7 cellular contexts compared by ENCODE assay signal in the genomic region with DNA sequence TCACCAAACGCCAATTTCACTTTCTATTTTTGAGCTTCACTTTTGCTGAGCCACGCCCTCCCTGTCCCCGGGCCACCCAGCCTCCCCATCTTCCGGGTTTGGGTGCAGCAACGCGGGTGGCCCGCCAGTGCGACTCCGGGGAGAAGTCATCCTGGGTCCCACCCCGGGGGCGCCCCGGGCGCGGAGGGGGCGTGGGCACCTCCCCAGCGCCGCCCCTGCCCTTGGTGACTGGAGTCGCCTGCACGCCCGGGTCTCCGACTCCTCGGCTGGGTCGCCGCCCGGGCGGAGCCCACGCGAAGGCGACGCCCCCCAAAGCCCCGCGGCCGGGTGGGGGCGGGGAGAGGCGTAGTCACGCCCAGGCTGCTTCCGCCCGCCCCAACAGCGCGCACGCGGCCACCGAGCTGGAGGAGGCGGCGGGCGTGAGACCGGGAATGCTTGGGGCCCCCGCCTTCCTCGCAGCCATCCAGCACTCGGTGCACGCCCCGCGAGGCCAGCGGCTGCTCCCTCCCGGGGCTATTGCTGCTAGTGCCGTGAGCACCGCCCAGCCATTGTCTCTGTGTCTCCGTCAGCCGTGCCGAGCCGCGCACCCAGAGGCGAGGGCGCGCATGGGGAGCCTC.
DNase-seq lines count a peak whose midpoint lies in the region; ATAC-seq and TF ChIP-seq lines count a peak whose summit lies in the region.

No MANE protein-coding gene starts in this region.

- no peak for TF ChIP-seq CTCF in transverse colon (IDR thresholded peaks at IDR 0.05)

- no peaks in the 10 kb centered on the region for H3K36me3 ChIP-seq in transverse colon

- H3K4me3 Mint-ChIP-seq in activated naive CD4-positive, alpha-beta T cell treated with anti-CD3 and anti-CD28 coated beads, Interleukin-2, amount 50 U/mL, for 24 hours, result peak overlapping the region; percentile 95

- DNase-seq in NCI-H2171 (lab: John Stamatoyannopoulos, UW) (peak; percentile 59), medulla oblongata (ENCODE audit: extremely low spot score) (peak; percentile 46), transverse colon (no peak), cerebellar nuclear complex (lab: John Stamatoyannopoulos, UW) (no peak), midbrain (lab: John Stamatoyannopoulos, UW) (no peak)

- in situ Hi-C loops in transverse colon (cut with MboI; ENCODE audit: low pct_ligation_motif_present in 1 of 4, low pct_unique_long_range_greater_than_20kb in 1 of 4, low sequenced_read_pairs in 3 of 4), result no loop called here

- peak overlapping the region; percentile 92 for H3K27ac Mint-ChIP-seq in activated naive CD4-positive, alpha-beta T cell treated with anti-CD3 and anti-CD28 coated beads, Interleukin-2, amount 50 U/mL, for 24 hours

- TF ChIP-seq EP300 in transverse colon (IDR thresholded peaks at IDR 0.05; ENCODE audit: low read depth), result no peak

- no peaks in the 10 kb centered on the region for H3K27me3 ChIP-seq in transverse colon

- intact Hi-C loops in transverse colon (cut with DNase I; ENCODE audit: low total_unique reads), result no loop called here

- peaks cover 24% of the 10 kb centered on the region for H3K4me1 Mint-ChIP-seq in activated naive CD4-positive, alpha-beta T cell treated with anti-CD3 and anti-CD28 coated beads, Interleukin-2, amount 50 U/mL, for 24 hours

- peak overlapping the region in 2 of 4 donors; percentile 90 for H3K27ac ChIP-seq in transverse colon

- H3K4me3 ChIP-seq in transverse colon, result peak overlapping the region in 2 of 4 donors; percentile 69 to 82

- no peaks in the 10 kb centered on the region for H3K27me3 Mint-ChIP-seq in activated naive CD4-positive, alpha-beta T cell treated with anti-CD3 and anti-CD28 coated beads, Interleukin-2, amount 50 U/mL, for 24 hours

- H3K9me3 Mint-ChIP-seq in activated naive CD4-positive, alpha-beta T cell treated with anti-CD3 and anti-CD28 coated beads, Interleukin-2, amount 50 U/mL, for 24 hours, result no peaks in the 10 kb centered on the region

- no CpG with 5 or more reads among the region's 65 CpGs for whole genome bisulfite sequencing in transverse colon (ENCODE audit: low coverage in 1 of 2), 2 donors

- peak; percentile 60 for TF ChIP-seq POLR2A in transverse colon (IDR thresholded peaks at IDR 0.05)

- peaks cover 1% of the 10 kb centered on the region for H3K36me3 Mint-ChIP-seq in activated naive CD4-positive, alpha-beta T cell treated with anti-CD3 and anti-CD28 coated beads, Interleukin-2, amount 50 U/mL, for 24 hours

- peak; percentile 75 for ATAC-seq in GM21528 (IDR thresholded peaks at IDR 0.05; ENCODE audit: low FRiP score, unreplicated experiment)

- peaks cover 0 to 3% (median 0%) of the 10 kb centered on the region in 4 donors for H3K4me1 ChIP-seq in transverse colon

- H3K9me3 ChIP-seq in transverse colon, result no peaks in the 10 kb centered on the region

Comparison
In these comparisons a context has a peak if more than half of its experiments do, and no peak if none do; other contexts are left out.
1. DNase-seq: peak in NCI-H2171 (single experiment) and medulla oblongata (single experiment); none in transverse colon (single experiment), cerebellar nuclear complex (0 of 2) and midbrain (single experiment).